ENCODE assay signal across 9 cellular contexts in the genomic region with DNA sequence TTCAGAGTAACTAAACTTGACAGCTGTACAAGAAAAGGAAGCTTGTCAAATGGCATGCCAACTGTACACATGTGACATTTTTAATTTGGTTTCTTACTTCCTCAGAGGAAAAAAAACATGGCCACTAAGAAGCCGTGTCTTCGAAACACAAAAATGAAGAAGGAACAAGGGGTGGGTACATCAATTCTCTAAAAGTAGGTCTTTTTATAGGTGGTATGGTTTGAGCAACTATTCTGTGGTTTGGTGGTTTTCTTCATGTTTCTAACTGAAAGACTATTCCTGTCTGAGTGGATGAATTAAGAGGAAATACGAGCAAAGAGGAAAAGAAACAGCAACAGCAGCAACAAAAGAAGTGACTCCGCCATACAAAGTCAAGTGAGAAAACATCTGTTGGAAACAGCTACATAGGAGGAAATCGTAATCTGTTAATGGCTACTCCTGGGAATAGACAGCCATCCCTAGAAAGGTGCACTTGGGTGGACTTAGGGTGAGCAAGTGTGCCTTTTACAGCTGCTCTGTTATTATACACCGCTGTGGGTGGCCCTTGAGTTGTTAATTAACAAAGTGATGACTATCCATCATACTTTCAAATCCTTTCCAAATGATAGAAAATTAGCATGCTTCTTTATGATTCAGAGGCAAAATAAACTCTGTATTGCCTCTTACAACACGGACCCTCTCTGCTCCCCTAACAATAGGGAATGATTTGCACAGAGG.
DNase-seq lines count a peak whose midpoint lies in the region; ATAC-seq and TF ChIP-seq lines count a peak whose summit lies in the region.
"Had no signal": no experiment of that assay in that cellular context is flagged by ENCODE, and none has a peak within 500 bp of the region (broad histone marks: within the 10 kb centered on the region; RNA-seq: fewer than 3 reads in every experiment).

No MANE protein-coding gene starts in this region.

- H3K36me3 ChIP-seq in suprapubic skin, result no peaks in the 10 kb centered on the region

- no peak for TF ChIP-seq POLR2A in suprapubic skin (IDR thresholded peaks at IDR 0.05)

- H3K4me3 Mint-ChIP-seq in stimulated activated memory B cell treated with anti-CD40 and anti-IgM and Interleukin-4, amounts not matched to agents 10 μg/mL and 1 μg/mL and 100 μg/mL, for 72 hours, result peak overlapping the region; percentile 10

- H3K27ac ChIP-seq in right cardiac atrium (ENCODE audit: low read length), result no peak overlapping the region
- no peak overlapping the region for H3K27ac ChIP-seq in suprapubic skin
- H3K27ac ChIP-seq: VCaP had no signal

- no peaks in the 10 kb centered on the region for H3K27me3 ChIP-seq in right cardiac atrium (ENCODE audit: control insufficient read depth, insufficient read depth)
- no peaks in the 10 kb centered on the region for H3K27me3 ChIP-seq in suprapubic skin

- intact Hi-C loops in Right ventricle myocardium inferior (cut with DNase I) (no loop called here), right cardiac atrium (cut with DNase I) (no loop called here)

- no peak for DNase-seq in Right ventricle myocardium inferior (ENCODE audit: missing footprints)
- no peak for DNase-seq in right cardiac atrium
- peak; percentile 5 for DNase-seq in NAMALWA (ENCODE audit: low spot score)
- DNase-seq in SKM-1 (lab: John Stamatoyannopoulos, UW; ENCODE audit: unreplicated experiment), result peak; percentile 58
- no peak for DNase-seq in suprapubic skin (ENCODE audit: low spot score in 2 of 2)
- no peak for DNase-seq in NCI-H1048 (lab: John Stamatoyannopoulos, UW)

- H3K27me3 Mint-ChIP-seq in stimulated activated memory B cell treated with anti-CD40 and anti-IgM and Interleukin-4, amounts not matched to agents 10 μg/mL and 1 μg/mL and 100 μg/mL, for 72 hours, result peaks cover 9% of the 10 kb centered on the region

- WGBS in right cardiac atrium, result 66% methylated on average over 7 of the region's 7 CpGs
- WGBS in suprapubic skin, result 61% methylated on average over 7 of the region's 7 CpGs

- H3K4me1 Mint-ChIP-seq in stimulated activated memory B cell treated with anti-CD40 and anti-IgM and Interleukin-4, amounts not matched to agents 10 μg/mL and 1 μg/mL and 100 μg/mL, for 72 hours, result peaks cover 12% of the 10 kb centered on the region

- H3K4me3 ChIP-seq in right cardiac atrium (ENCODE audit: low read length) (no peak overlapping the region), suprapubic skin (no peak overlapping the region)

- no peaks in the 10 kb centered on the region for H3K9me3 ChIP-seq in right cardiac atrium (ENCODE audit: control insufficient read depth, low read length)
- H3K9me3 ChIP-seq in suprapubic skin, result no peaks in the 10 kb centered on the region

- no peak for TF ChIP-seq CTCF in suprapubic skin (IDR thresholded peaks at IDR 0.05)

- peak; percentile 60 for ATAC-seq in Right ventricle myocardium inferior
- no peak for ATAC-seq in right cardiac atrium
- ATAC-seq in stimulated activated memory B cell treated with anti-CD40 and anti-IgM and Interleukin-4, amounts not matched to agents 10 μg/mL and 1 μg/mL and 100 μg/mL, for 72 hours, result peak; percentile 78
- no peak for ATAC-seq in SK-N-SH treated with all-trans-retinoic acid at 6 μM for 48 hours

- no peaks in the 10 kb centered on the region for H3K9me3 Mint-ChIP-seq in stimulated activated memory B cell treated with anti-CD40 and anti-IgM and Interleukin-4, amounts not matched to agents 10 μg/mL and 1 μg/mL and 100 μg/mL, for 72 hours

- no peak overlapping the region for H3K27ac Mint-ChIP-seq in stimulated activated memory B cell treated with anti-CD40 and anti-IgM and Interleukin-4, amounts not matched to agents 10 μg/mL and 1 μg/mL and 100 μg/mL, for 72 hours

- H3K4me1 ChIP-seq in right cardiac atrium (ENCODE audit: control insufficient read depth, insufficient read depth, low read length) (no peaks in the 10 kb centered on the region), suprapubic skin (peaks cover 3% of the 10 kb centered on the region)

- TF ChIP-seq EP300 in suprapubic skin (IDR thresholded peaks at IDR 0.05), result no peak

- no peaks in the 10 kb centered on the region for H3K36me3 Mint-ChIP-seq in stimulated activated memory B cell treated with anti-CD40 and anti-IgM and Interleukin-4, amounts not matched to agents 10 μg/mL and 1 μg/mL and 100 μg/mL, for 72 hours

TF ChIP-seq in SK-N-SH treated with all-trans-retinoic acid at 6 μM for 48 hours, 23 proteins besides CTCF, POLR2A, EP300 and RAD21:
- TF ChIP-seq ISL1 (CRISPR knock-in tag; IDR thresholded peaks at IDR 0.05) (no peak), RARB (CRISPR knock-in tag; IDR thresholded peaks at IDR 0.05) (no peak), TOX (CRISPR knock-in tag; IDR thresholded peaks at IDR 0.05; ENCODE audit: borderline replicate concordance) (no peak)

Comparison
In these comparisons a context has a peak if more than half of its experiments do, and no peak if none do; other contexts are left out.
1. ATAC-seq: peak in Right ventricle myocardium inferior (single experiment) and stimulated activated memory B cell treated with anti-CD40 and anti-IgM and Interleukin-4, amounts not matched to agents 10 μg/mL and 1 μg/mL and 100 μg/mL, for 72 hours (single experiment); none in right cardiac atrium (0 of 2) and SK-N-SH treated with all-trans-retinoic acid at 6 μM for 48 hours (single experiment).
2. DNase-seq: peak in NAMALWA (single experiment) and SKM-1 (single experiment); none in Right ventricle myocardium inferior (single experiment), right cardiac atrium (0 of 3), suprapubic skin (0 of 2) and NCI-H1048 (single experiment).